ENCODE assay signal across 1 cellular context in the genomic region with DNA sequence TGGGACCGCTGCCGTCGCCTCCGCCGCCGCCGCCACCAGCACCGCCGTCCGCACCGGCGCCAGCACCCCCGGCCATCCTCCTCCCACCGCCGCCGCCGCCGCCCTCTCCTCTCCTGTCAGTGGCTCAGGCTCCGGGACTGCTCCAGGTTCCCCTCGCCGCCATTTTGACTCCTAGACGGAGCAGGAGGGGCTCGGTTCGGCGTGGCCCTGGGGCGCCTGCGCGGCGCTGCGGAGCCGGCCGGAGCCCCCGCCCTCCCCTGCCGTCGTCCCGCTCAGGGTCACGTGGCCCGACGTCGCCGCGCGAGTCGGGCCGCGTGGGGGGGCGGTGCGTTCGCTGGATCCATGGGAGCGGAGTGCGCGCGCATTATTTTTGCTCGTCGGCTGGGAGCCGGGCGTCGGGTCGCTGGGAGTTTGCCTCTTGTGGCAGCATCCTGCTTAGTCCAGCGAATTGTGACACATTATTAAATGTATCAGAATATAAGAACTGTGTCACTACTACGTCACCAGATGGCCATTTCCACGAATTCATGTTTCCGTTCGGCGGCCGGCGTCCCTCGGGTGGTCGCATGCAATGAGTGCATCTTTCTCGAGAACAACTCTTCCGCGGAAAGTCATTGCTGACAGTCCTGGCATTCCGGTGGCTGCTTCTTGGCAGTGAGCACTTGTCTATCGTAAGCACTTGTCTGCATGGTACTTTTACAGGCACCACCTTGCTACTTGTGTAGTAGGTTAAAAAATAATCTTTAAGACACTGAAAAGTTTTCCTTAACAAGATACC.
TF ChIP-seq lines count a peak whose summit lies in the region.

TSS of gene BTBD7 (minus strand) at position 184 of the 778 bp plus-strand sequence. CDS start 36,985 bp downstream, outside the sequence.

TF ChIP-seq in HepG2, 621 proteins besides CTCF, POLR2A, EP300 and RAD21 (continued from another document and continues in another):
- TF ChIP-seq, protein P1, sequence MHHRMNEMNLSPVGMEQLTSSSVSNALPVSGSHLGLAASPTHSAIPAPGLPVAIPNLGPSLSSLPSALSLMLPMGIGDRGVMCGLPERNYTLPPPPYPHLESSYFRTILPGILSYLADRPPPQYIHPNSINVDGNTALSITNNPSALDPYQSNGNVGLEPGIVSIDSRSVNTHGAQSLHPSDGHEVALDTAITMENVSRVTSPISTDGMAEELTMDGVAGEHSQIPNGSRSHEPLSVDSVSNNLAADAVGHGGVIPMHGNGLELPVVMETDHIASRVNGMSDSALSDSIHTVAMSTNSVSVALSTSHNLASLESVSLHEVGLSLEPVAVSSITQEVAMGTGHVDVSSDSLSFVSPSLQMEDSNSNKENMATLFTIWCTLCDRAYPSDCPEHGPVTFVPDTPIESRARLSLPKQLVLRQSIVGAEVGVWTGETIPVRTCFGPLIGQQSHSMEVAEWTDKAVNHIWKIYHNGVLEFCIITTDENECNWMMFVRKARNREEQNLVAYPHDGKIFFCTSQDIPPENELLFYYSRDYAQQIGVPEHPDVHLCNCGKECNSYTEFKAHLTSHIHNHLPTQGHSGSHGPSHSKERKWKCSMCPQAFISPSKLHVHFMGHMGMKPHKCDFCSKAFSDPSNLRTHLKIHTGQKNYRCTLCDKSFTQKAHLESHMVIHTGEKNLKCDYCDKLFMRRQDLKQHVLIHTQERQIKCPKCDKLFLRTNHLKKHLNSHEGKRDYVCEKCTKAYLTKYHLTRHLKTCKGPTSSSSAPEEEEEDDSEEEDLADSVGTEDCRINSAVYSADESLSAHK (CRISPR knock-in tag; IDR thresholded peaks at IDR 0.05; ENCODE audit: borderline replicate concordance), result no peak
- no peak for TF ChIP-seq ZNF605 (CRISPR knock-in tag; IDR thresholded peaks at IDR 0.05)
- no peak; the same call in 1 of the 2 replicates for TF ChIP-seq DR1 (CRISPR knock-in tag; IDR thresholded peaks at IDR 0.05)
- TF ChIP-seq, protein P2, sequence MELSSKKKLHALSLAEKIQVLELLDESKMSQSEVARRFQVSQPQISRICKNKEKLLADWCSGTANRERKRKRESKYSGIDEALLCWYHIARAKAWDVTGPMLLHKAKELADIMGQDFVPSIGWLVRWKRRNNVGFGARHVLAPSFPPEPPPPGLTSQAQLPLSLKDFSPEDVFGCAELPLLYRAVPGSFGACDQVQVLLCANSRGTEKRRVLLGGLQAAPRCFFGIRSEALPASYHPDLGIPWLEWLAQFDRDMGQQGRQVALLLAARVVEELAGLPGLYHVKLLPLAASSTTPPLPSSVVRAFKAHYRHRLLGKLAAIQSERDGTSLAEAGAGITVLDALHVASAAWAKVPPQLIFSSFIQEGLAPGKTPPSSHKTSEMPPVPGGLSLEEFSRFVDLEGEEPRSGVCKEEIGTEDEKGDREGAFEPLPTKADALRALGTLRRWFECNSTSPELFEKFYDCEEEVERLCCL (CRISPR knock-in tag; IDR thresholded peaks at IDR 0.05; ENCODE audit: borderline replicate concordance), result no peak
- TF ChIP-seq ZNF75D (CRISPR knock-in tag; IDR thresholded peaks at IDR 0.05; ENCODE audit: borderline replicate concordance), result no peak
- TF ChIP-seq ZBTB3 (CRISPR knock-in tag; IDR thresholded peaks at IDR 0.05; ENCODE audit: borderline replicate concordance, low read depth), result 0 out of 2 replicates have a peak, but pooled peaks have one; percentile 68
- TF ChIP-seq, protein P3, sequence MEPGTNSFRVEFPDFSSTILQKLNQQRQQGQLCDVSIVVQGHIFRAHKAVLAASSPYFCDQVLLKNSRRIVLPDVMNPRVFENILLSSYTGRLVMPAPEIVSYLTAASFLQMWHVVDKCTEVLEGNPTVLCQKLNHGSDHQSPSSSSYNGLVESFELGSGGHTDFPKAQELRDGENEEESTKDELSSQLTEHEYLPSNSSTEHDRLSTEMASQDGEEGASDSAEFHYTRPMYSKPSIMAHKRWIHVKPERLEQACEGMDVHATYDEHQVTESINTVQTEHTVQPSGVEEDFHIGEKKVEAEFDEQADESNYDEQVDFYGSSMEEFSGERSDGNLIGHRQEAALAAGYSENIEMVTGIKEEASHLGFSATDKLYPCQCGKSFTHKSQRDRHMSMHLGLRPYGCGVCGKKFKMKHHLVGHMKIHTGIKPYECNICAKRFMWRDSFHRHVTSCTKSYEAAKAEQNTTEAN (CRISPR knock-in tag; conservative IDR thresholded peaks at IDR 0.05), result peak; percentile 76; the same call in 1 of the 2 replicates
- TF ChIP-seq ZMYM2 (CRISPR knock-in tag; IDR thresholded peaks at IDR 0.05), result no peak
- no peak for TF ChIP-seq ATF7 (IDR thresholded peaks at IDR 0.05)
- no peak for TF ChIP-seq ATF7 (CRISPR knock-in tag; IDR thresholded peaks at IDR 0.05)
- TF ChIP-seq, protein P4, sequence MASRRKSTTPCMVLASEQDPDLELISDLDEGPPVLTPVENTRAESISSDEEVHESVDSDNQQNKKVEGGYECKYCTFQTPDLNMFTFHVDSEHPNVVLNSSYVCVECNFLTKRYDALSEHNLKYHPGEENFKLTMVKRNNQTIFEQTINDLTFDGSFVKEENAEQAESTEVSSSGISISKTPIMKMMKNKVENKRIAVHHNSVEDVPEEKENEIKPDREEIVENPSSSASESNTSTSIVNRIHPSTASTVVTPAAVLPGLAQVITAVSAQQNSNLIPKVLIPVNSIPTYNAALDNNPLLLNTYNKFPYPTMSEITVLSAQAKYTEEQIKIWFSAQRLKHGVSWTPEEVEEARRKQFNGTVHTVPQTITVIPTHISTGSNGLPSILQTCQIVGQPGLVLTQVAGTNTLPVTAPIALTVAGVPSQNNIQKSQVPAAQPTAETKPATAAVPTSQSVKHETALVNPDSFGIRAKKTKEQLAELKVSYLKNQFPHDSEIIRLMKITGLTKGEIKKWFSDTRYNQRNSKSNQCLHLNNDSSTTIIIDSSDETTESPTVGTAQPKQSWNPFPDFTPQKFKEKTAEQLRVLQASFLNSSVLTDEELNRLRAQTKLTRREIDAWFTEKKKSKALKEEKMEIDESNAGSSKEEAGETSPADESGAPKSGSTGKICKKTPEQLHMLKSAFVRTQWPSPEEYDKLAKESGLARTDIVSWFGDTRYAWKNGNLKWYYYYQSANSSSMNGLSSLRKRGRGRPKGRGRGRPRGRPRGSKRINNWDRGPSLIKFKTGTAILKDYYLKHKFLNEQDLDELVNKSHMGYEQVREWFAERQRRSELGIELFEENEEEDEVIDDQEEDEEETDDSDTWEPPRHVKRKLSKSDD (CRISPR knock-in tag; IDR thresholded peaks at IDR 0.05; ENCODE audit: low read depth), result no peak
- no peak for TF ChIP-seq ZFP36L2 (CRISPR knock-in tag; IDR thresholded peaks at IDR 0.05)
- TF ChIP-seq CREM (IDR thresholded peaks at IDR 0.05), result peak; percentile 60; the same call in 1 of the 2 replicates
- TF ChIP-seq CREM (CRISPR knock-in tag; IDR thresholded peaks at IDR 0.05), result no peak
- peak; percentile 30; the same call in 1 of the 2 replicates for TF ChIP-seq ZFX (CRISPR knock-in tag; IDR thresholded peaks at IDR 0.05; ENCODE audit: low read depth)
- no peak for TF ChIP-seq RFX1 (IDR thresholded peaks at IDR 0.05)
- TF ChIP-seq, protein P5, sequence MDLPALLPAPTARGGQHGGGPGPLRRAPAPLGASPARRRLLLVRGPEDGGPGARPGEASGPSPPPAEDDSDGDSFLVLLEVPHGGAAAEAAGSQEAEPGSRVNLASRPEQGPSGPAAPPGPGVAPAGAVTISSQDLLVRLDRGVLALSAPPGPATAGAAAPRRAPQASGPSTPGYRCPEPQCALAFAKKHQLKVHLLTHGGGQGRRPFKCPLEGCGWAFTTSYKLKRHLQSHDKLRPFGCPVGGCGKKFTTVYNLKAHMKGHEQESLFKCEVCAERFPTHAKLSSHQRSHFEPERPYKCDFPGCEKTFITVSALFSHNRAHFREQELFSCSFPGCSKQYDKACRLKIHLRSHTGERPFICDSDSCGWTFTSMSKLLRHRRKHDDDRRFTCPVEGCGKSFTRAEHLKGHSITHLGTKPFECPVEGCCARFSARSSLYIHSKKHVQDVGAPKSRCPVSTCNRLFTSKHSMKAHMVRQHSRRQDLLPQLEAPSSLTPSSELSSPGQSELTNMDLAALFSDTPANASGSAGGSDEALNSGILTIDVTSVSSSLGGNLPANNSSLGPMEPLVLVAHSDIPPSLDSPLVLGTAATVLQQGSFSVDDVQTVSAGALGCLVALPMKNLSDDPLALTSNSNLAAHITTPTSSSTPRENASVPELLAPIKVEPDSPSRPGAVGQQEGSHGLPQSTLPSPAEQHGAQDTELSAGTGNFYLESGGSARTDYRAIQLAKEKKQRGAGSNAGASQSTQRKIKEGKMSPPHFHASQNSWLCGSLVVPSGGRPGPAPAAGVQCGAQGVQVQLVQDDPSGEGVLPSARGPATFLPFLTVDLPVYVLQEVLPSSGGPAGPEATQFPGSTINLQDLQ (CRISPR knock-in tag; IDR thresholded peaks at IDR 0.05), result peak; percentile 1; the same call in 1 of the 2 replicates
- peak; percentile 91 for TF ChIP-seq CREB3 (CRISPR knock-in tag; IDR thresholded peaks at IDR 0.05)
- no peak for TF ChIP-seq EHMT2 (IDR thresholded peaks at IDR 0.05; ENCODE audit: borderline replicate concordance, low read depth, low read length)
- no peak for TF ChIP-seq LCORL (IDR thresholded peaks at IDR 0.05)
- TF ChIP-seq LCORL (CRISPR knock-in tag; IDR thresholded peaks at IDR 0.05), result peak; percentile 38; the same call in 1 of the 2 replicates
- peak; percentile 56; the same call in 1 of the 2 replicates for TF ChIP-seq MED13 (CRISPR knock-in tag; IDR thresholded peaks at IDR 0.05)
- TF ChIP-seq HES4 (CRISPR knock-in tag; IDR thresholded peaks at IDR 0.05; ENCODE audit: borderline replicate concordance), result peak; percentile 76; the same call in 1 of the 2 replicates
- TF ChIP-seq, protein P6, sequence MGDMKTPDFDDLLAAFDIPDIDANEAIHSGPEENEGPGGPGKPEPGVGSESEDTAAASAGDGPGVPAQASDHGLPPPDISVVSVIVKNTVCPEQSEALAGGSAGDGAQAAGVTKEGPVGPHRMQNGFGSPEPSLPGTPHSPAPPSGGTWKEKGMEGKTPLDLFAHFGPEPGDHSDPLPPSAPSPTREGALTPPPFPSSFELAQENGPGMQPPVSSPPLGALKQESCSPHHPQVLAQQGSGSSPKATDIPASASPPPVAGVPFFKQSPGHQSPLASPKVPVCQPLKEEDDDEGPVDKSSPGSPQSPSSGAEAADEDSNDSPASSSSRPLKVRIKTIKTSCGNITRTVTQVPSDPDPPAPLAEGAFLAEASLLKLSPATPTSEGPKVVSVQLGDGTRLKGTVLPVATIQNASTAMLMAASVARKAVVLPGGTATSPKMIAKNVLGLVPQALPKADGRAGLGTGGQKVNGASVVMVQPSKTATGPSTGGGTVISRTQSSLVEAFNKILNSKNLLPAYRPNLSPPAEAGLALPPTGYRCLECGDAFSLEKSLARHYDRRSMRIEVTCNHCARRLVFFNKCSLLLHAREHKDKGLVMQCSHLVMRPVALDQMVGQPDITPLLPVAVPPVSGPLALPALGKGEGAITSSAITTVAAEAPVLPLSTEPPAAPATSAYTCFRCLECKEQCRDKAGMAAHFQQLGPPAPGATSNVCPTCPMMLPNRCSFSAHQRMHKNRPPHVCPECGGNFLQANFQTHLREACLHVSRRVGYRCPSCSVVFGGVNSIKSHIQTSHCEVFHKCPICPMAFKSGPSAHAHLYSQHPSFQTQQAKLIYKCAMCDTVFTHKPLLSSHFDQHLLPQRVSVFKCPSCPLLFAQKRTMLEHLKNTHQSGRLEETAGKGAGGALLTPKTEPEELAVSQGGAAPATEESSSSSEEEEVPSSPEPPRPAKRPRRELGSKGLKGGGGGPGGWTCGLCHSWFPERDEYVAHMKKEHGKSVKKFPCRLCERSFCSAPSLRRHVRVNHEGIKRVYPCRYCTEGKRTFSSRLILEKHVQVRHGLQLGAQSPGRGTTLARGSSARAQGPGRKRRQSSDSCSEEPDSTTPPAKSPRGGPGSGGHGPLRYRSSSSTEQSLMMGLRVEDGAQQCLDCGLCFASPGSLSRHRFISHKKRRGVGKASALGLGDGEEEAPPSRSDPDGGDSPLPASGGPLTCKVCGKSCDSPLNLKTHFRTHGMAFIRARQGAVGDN (CRISPR knock-in tag; IDR thresholded peaks at IDR 0.05), result peak; percentile 91
- no peak for TF ChIP-seq XBP1 (CRISPR knock-in tag; IDR thresholded peaks at IDR 0.05)
- TF ChIP-seq ZNF136 (CRISPR knock-in tag; IDR thresholded peaks at IDR 0.05; ENCODE audit: low read depth), result no peak
- TF ChIP-seq ZBTB26 (CRISPR knock-in tag; IDR thresholded peaks at IDR 0.05; ENCODE audit: borderline replicate concordance), result 0 out of 2 replicates have a peak, but pooled peaks have one; percentile 58
- TF ChIP-seq ZNF749 (CRISPR knock-in tag; IDR thresholded peaks at IDR 0.05; ENCODE audit: borderline replicate concordance), result peak; percentile 71
- no peak for TF ChIP-seq MBD4 (IDR thresholded peaks at IDR 0.05; ENCODE audit: borderline replicate concordance, low read length)
- TF ChIP-seq POLR2G (IDR thresholded peaks at IDR 0.05; ENCODE audit: low read depth, low read length), result peak; percentile 78
- no peak for TF ChIP-seq MEIS1 (CRISPR knock-in tag; IDR thresholded peaks at IDR 0.05; ENCODE audit: borderline replicate concordance)
- TF ChIP-seq KDM6A (CRISPR knock-in tag; IDR thresholded peaks at IDR 0.05; ENCODE audit: low read depth), result no peak
- no peak for TF ChIP-seq ZBTB10 (CRISPR knock-in tag; IDR thresholded peaks at IDR 0.05; ENCODE audit: borderline replicate concordance)
- no peak for TF ChIP-seq ZNF225 (CRISPR knock-in tag; IDR thresholded peaks at IDR 0.05)
- no peak; the same call in 1 of the 2 replicates for TF ChIP-seq ZBTB1 (CRISPR knock-in tag; IDR thresholded peaks at IDR 0.05; ENCODE audit: borderline replicate concordance)
